8 cellular contexts compared by ENCODE assay signal in genomic region chr22:33274214-33274828, GRCh38.
DNase-seq lines count a peak whose midpoint lies in the region; ATAC-seq and TF ChIP-seq lines count a peak whose summit lies in the region.

No MANE protein-coding gene starts in this region.

- H3K4me3 ChIP-seq in fibroblast of lung (replicated peaks in 1 of 4; ENCODE audit: control extremely low read depth in 1 of 4, insufficient read depth in 1 of 4, low read depth in 3 of 4, low read length in 4 of 4) = no peak overlapping the region

- H3K9me3 Mint-ChIP-seq in activated naive CD4-positive, alpha-beta T cell treated with anti-CD3 and anti-CD28 coated beads for 36 hours = no peaks in the 10 kb centered on the region
- no peaks in the 10 kb centered on the region for H3K9me3 Mint-ChIP-seq in activated naive CD4-positive, alpha-beta T cell treated with anti-CD3 and anti-CD28 coated beads, Interleukin-2, amount 10 ng/mL, durations not matched to agents 7 days and 5 days

- H3K4me2 ChIP-seq in fibroblast of lung (ENCODE audit: extremely low read depth, insufficient read depth, low read length) = no peak overlapping the region

- DNase-seq in activated naive CD4-positive, alpha-beta T cell treated with anti-CD3 and anti-CD28 coated beads for 36 hours = peak; percentile 24
- DNase-seq in activated naive CD4-positive, alpha-beta T cell treated with anti-CD3 and anti-CD28 coated beads, Interleukin-2, amount 10 ng/mL, durations not matched to agents 7 days and 5 days = no peak
- peak; percentile 3 for DNase-seq in NCI-H226
- DNase-seq in fibroblast of lung (ENCODE audit: low read depth in 2 of 2) = no peak
- DNase-seq in stimulated activated naive CD8-positive, alpha-beta T cell treated with anti-CD3 and anti-CD28 coated beads, Interleukin-15, Interleukin-2, amounts not matched to agents 100 U/mL and 50 U/mL, for 24 hours = peak; percentile 41
- DNase-seq in cortex of kidney (lab: John Stamatoyannopoulos, UW) = no peak
- no peak for DNase-seq in AG20443 (ENCODE audit: low spot score)

- no peaks in the 10 kb centered on the region for H3K27me3 Mint-ChIP-seq in activated naive CD4-positive, alpha-beta T cell treated with anti-CD3 and anti-CD28 coated beads for 36 hours (ENCODE audit: low read depth)
- H3K27me3 Mint-ChIP-seq in activated naive CD4-positive, alpha-beta T cell treated with anti-CD3 and anti-CD28 coated beads, Interleukin-2, amount 10 ng/mL, durations not matched to agents 7 days and 5 days = no peaks in the 10 kb centered on the region

- no peak for ATAC-seq in stimulated activated naive CD8-positive, alpha-beta T cell treated with anti-CD3 and anti-CD28 coated beads, Interleukin-15, Interleukin-2, amounts not matched to agents 100 U/mL and 50 U/mL, for 24 hours
- no peak for ATAC-seq in GM21515 (IDR thresholded peaks at IDR 0.05; ENCODE audit: unreplicated experiment)

- H3K4me3 Mint-ChIP-seq in activated naive CD4-positive, alpha-beta T cell treated with anti-CD3 and anti-CD28 coated beads for 36 hours = no peak overlapping the region
- no peak overlapping the region for H3K4me3 Mint-ChIP-seq in activated naive CD4-positive, alpha-beta T cell treated with anti-CD3 and anti-CD28 coated beads, Interleukin-2, amount 10 ng/mL, durations not matched to agents 7 days and 5 days

- no peaks in the 10 kb centered on the region for H3K36me3 Mint-ChIP-seq in activated naive CD4-positive, alpha-beta T cell treated with anti-CD3 and anti-CD28 coated beads for 36 hours (ENCODE audit: low read depth)
- no peaks in the 10 kb centered on the region for H3K36me3 Mint-ChIP-seq in activated naive CD4-positive, alpha-beta T cell treated with anti-CD3 and anti-CD28 coated beads, Interleukin-2, amount 10 ng/mL, durations not matched to agents 7 days and 5 days

- no peaks in the 10 kb centered on the region for H3K4me1 ChIP-seq in fibroblast of lung (ENCODE audit: control insufficient read depth, extremely low read depth, insufficient read depth, low read length)

- H3K9ac ChIP-seq in fibroblast of lung (ENCODE audit: insufficient read depth, low read length) = no peak overlapping the region

- H3K79me2 ChIP-seq in fibroblast of lung (ENCODE audit: control insufficient read depth, insufficient read depth, low read length) = no peaks in the 10 kb centered on the region

- no peak overlapping the region for H3K27ac Mint-ChIP-seq in activated naive CD4-positive, alpha-beta T cell treated with anti-CD3 and anti-CD28 coated beads for 36 hours
- no peak overlapping the region for H3K27ac Mint-ChIP-seq in activated naive CD4-positive, alpha-beta T cell treated with anti-CD3 and anti-CD28 coated beads, Interleukin-2, amount 10 ng/mL, durations not matched to agents 7 days and 5 days

- H3K27ac ChIP-seq in fibroblast of lung (ENCODE audit: insufficient read depth, low read length) = no peak overlapping the region

- no peaks in the 10 kb centered on the region for H3K27me3 ChIP-seq in fibroblast of lung (ENCODE audit: control insufficient read depth, insufficient read depth, low read length)

- H3K36me3 ChIP-seq in fibroblast of lung (ENCODE audit: control insufficient read depth, insufficient read depth, low read length) = no peaks in the 10 kb centered on the region

- H3K4me1 Mint-ChIP-seq in activated naive CD4-positive, alpha-beta T cell treated with anti-CD3 and anti-CD28 coated beads for 36 hours (ENCODE audit: low read depth) = no peaks in the 10 kb centered on the region
- H3K4me1 Mint-ChIP-seq in activated naive CD4-positive, alpha-beta T cell treated with anti-CD3 and anti-CD28 coated beads, Interleukin-2, amount 10 ng/mL, durations not matched to agents 7 days and 5 days = no peaks in the 10 kb centered on the region

- H4K20me1 ChIP-seq in fibroblast of lung (ENCODE audit: control insufficient read depth, extremely low read depth, insufficient read depth, low read length) = no peaks in the 10 kb centered on the region

- no peaks in the 10 kb centered on the region for H3K9me3 ChIP-seq in fibroblast of lung (ENCODE audit: control insufficient read depth, insufficient read depth, low read depth, low read length)

- peak; percentile 21 to 36 for TF ChIP-seq CTCF in fibroblast of lung (conservative IDR thresholded peaks at IDR 0.05 in 1 of 2, IDR thresholded peaks at IDR 0.05 in 1 of 2; ENCODE audit: low read depth in 1 of 2, low read length in 2 of 2)

- CTCF ChIA-PET in activated naive CD4-positive, alpha-beta T cell treated with anti-CD3 and anti-CD28 coated beads for 36 hours (lab: Charles Lee) = interaction anchor here (1.0 kb wide), 2 partner anchors 63 to 256 kb away, joined by 3 to 4 read pairs; no protein-coding TSS in a partner anchor
- CTCF ChIA-PET in activated naive CD4-positive, alpha-beta T cell treated with anti-CD3 and anti-CD28 coated beads, Interleukin-2, amount 10 ng/mL, durations not matched to agents 7 days and 5 days (lab: Charles Lee) = interaction anchor here (0.8 kb wide), 1 partner anchor 256 kb away, joined by 3 read pairs; no protein-coding TSS in a partner anchor

- intact Hi-C loops in activated naive CD4-positive, alpha-beta T cell treated with anti-CD3 and anti-CD28 coated beads for 36 hours (cut with micrococcal nuclease) = no loop called here

- H2AFZ ChIP-seq in fibroblast of lung (ENCODE audit: low read length) = no peak overlapping the region

Comparison
In these comparisons a context has a peak if more than half of its experiments do, and no peak if none do; other contexts are left out.
1. DNase-seq: peak in activated naive CD4-positive, alpha-beta T cell treated with anti-CD3 and anti-CD28 coated beads for 36 hours (single experiment), NCI-H226 (single experiment) and stimulated activated naive CD8-positive, alpha-beta T cell treated with anti-CD3 and anti-CD28 coated beads, Interleukin-15, Interleukin-2, amounts not matched to agents 100 U/mL and 50 U/mL, for 24 hours (single experiment); none in activated naive CD4-positive, alpha-beta T cell treated with anti-CD3 and anti-CD28 coated beads, Interleukin-2, amount 10 ng/mL, durations not matched to agents 7 days and 5 days (single experiment), fibroblast of lung (0 of 2), cortex of kidney (single experiment) and AG20443 (single experiment).